In genomic region chr15:85625431-85625830, GRCh38 we compare ENCODE assay signal across 10 cellular contexts.
DNase-seq lines count a peak whose midpoint lies in the region; ATAC-seq and TF ChIP-seq lines count a peak whose summit lies in the region.
"Had no signal": no experiment of that assay in that cellular context is flagged by ENCODE, and none has a peak within 500 bp of the region (broad histone marks: within the 10 kb centered on the region; RNA-seq: fewer than 3 reads in every experiment).

No MANE protein-coding gene starts in this region.

- H3K4me3 ChIP-seq in Peyer's patch (no peak overlapping the region), gastroesophageal sphincter (no peak overlapping the region), tibial artery (no peak overlapping the region)

- TF ChIP-seq POLR2A in Peyer's patch (IDR thresholded peaks at IDR 0.05) (no peak), gastroesophageal sphincter (IDR thresholded peaks at IDR 0.05) (no peak)

- TF ChIP-seq CTCF in Peyer's patch (IDR thresholded peaks at IDR 0.05), result no peak
- no peak for TF ChIP-seq CTCF in gastroesophageal sphincter (IDR thresholded peaks at IDR 0.05)
- no peak for TF ChIP-seq CTCF in tibial artery (IDR thresholded peaks at IDR 0.05)

- no peak for ATAC-seq in gastroesophageal sphincter
- no peak for ATAC-seq in GM21367 (IDR thresholded peaks at IDR 0.05; ENCODE audit: unreplicated experiment)

- H3K27me3 ChIP-seq in Peyer's patch (no peaks in the 10 kb centered on the region), gastroesophageal sphincter (no peaks in the 10 kb centered on the region), tibial artery (no peaks in the 10 kb centered on the region)

- H3K9me3 ChIP-seq in Peyer's patch (no peaks in the 10 kb centered on the region), gastroesophageal sphincter (no peaks in the 10 kb centered on the region), tibial artery (no peaks in the 10 kb centered on the region)

- 44 to 49% methylated on average over 3 to 6 of the region's 6 CpGs for WGBS in gastroesophageal sphincter (ENCODE audit: low coverage in 1 of 2), 2 donors

- DNase-seq in activated gamma-delta T cell treated with Interleukin-2 at 50 U/mL for 16 hours, result peak; percentile 26
- no peak for DNase-seq in activated gamma-delta T cell (lab: John Stamatoyannopoulos, UW)
- DNase-seq in Peyer's patch, result no peak
- no peak for DNase-seq in tibial artery
- DNase-seq in DMS53 (lab: John Stamatoyannopoulos, UW), result no peak
- DNase-seq in SHP77 (lab: John Stamatoyannopoulos, UW), result no peak
- DNase-seq: head of caudate nucleus, KBM-7 had no signal

- no peaks in the 10 kb centered on the region for H3K36me3 ChIP-seq in Peyer's patch
- H3K36me3 ChIP-seq in gastroesophageal sphincter, result no peaks in the 10 kb centered on the region
- peaks cover 0 to 12% (median 0%) of the 10 kb centered on the region in 3 donors for H3K36me3 ChIP-seq in tibial artery

- intact Hi-C loops in tibial artery (cut with DNase I; ENCODE audit: low total_unique reads), result loop anchor here (10.0 kb wide), 1 partner anchor 69 kb away; no protein-coding TSS in a partner anchor

- H3K27ac ChIP-seq in Peyer's patch, result peak overlapping the region; percentile 59 to 79 (median 74)
- peak overlapping the region; percentile 59 to 88 (median 80) for H3K27ac ChIP-seq in gastroesophageal sphincter
- peak overlapping the region; percentile 13 to 22 for H3K27ac ChIP-seq in tibial artery

- TF ChIP-seq EP300 in gastroesophageal sphincter (IDR thresholded peaks at IDR 0.05), result no peak

- H3K4me1 ChIP-seq in Peyer's patch, result peaks cover 0 to 31% (median 6%) of the 10 kb centered on the region in 4 donors
- H3K4me1 ChIP-seq in gastroesophageal sphincter, result peaks cover 26 to 87% (median 26%) of the 10 kb centered on the region in 3 donors
- H3K4me1 ChIP-seq in tibial artery, result peaks cover 0 to 73% (median 27%) of the 10 kb centered on the region in 4 donors

Comparison
In these comparisons a context has a peak if more than half of its experiments do, and no peak if none do; other contexts are left out.
1. H3K27ac ChIP-seq: peak in every context shown above with its lines; median percentile 80 in gastroesophageal sphincter; 74 in Peyer's patch; 18 in tibial artery.